ENCODE assay signal across 16 cellular contexts in genomic region chr17:80274317-80274716, GRCh38. TPM values are rescaled to one million over a fixed set of nuclear protein-coding genes. Genes with fewer than 3 reads are reported as not detected.
DNase-seq lines count a peak whose midpoint lies in the region; ATAC-seq, FAIRE-seq and TF ChIP-seq lines count a peak whose summit lies in the region.
"Had no signal": no experiment of that assay in that cellular context is flagged by ENCODE, and none has a peak within 500 bp of the region (broad histone marks: within the 10 kb centered on the region; RNA-seq: fewer than 3 reads in every experiment).

No MANE protein-coding gene starts in this region.

- POLR2A ChIA-PET in K562 (lab: Yijun Ruan, JAX): interaction anchor here (0.6 kb wide), 1 partner anchor 242 kb away, joined by 3 read pairs; no protein-coding TSS in a partner anchor

- no peaks in the 10 kb centered on the region for H3K9me1 ChIP-seq in K562 (ENCODE audit: control insufficient read depth, insufficient read depth, low read length)

- no peaks in the 10 kb centered on the region for H3K27me3 ChIP-seq in K562 (ENCODE audit: control insufficient read depth in 2 of 2, insufficient read depth in 2 of 2, low read length in 2 of 2)
- H3K27me3 ChIP-seq in parathyroid adenoma (ENCODE audit: control insufficient read depth, insufficient read depth, low read length): no peaks in the 10 kb centered on the region
- no peaks in the 10 kb centered on the region for H3K27me3 ChIP-seq in foreskin keratinocyte
- H3K27me3 ChIP-seq: brain microvascular endothelial cell had no signal

- FAIRE-seq in K562 (lab: Jason Lieb, UNC): no peak
- FAIRE-seq: D721Med had no signal

- TF ChIP-seq CTCF in K562 (IDR thresholded peaks at IDR 0.05 in 2 of 3, conservative IDR thresholded peaks at IDR 0.05 in 1 of 3; ENCODE audit: insufficient read depth in 2 of 3, low read depth in 1 of 3, low read length in 3 of 3) (no peak), parathyroid adenoma (IDR thresholded peaks at IDR 0.05) (no peak), foreskin keratinocyte (conservative IDR thresholded peaks at IDR 0.05) (no peak)

- intact Hi-C loops in K562 (cut with micrococcal nuclease): no loop called here

- H3K9me3 ChIP-seq in K562 (replicated peaks; ENCODE audit: control insufficient read depth, insufficient read depth, low read depth, low read length): no peaks in the 10 kb centered on the region
- no peaks in the 10 kb centered on the region for H3K9me3 ChIP-seq in parathyroid adenoma (ENCODE audit: control insufficient read depth, low read length)
- H3K9me3 ChIP-seq: prostate gland had no signal

- H3K4me1 ChIP-seq in K562 (replicated peaks in 1 of 2; ENCODE audit: control insufficient read depth in 2 of 2, insufficient read depth in 2 of 2, low read length in 2 of 2): peaks cover 0 to 18% of the 10 kb centered on the region in 2 experiments; a peak in 2 of 5 replicates
- peaks cover 49% of the 10 kb centered on the region for H3K4me1 ChIP-seq in parathyroid adenoma
- H3K4me1 ChIP-seq in foreskin keratinocyte: no peaks in the 10 kb centered on the region
- H3K4me1 ChIP-seq: prostate gland had no signal

- H3K27me3 Mint-ChIP-seq in activated CD8-positive, alpha-beta memory T cell treated with anti-CD3 and anti-CD28 coated beads, Interleukin-2, amount 10 ng/mL, durations not matched to agents 7 days and 5 days: no peaks in the 10 kb centered on the region

- H3K79me2 ChIP-seq in K562 (ENCODE audit: control insufficient read depth, insufficient read depth, low read length) (no peaks in the 10 kb centered on the region), parathyroid adenoma (peaks cover 29% of the 10 kb centered on the region)

- H3K9ac ChIP-seq in K562 (ENCODE audit: insufficient read depth in 1 of 2, low read depth in 2 of 2, low read length in 2 of 2) (peak overlapping the region in 1 of 2 experiments; percentile 7; a peak in 1 of 4 replicates), parathyroid adenoma (no peak overlapping the region)

- TF ChIP-seq POLR2A in K562 (conservative IDR thresholded peaks at IDR 0.05): no peak

- no peak for DNase-seq in activated CD8-positive, alpha-beta memory T cell treated with anti-CD3 and anti-CD28 coated beads, Interleukin-2, amount 10 ng/mL, durations not matched to agents 7 days and 5 days
- DNase-seq in activated CD8-positive, alpha-beta memory T cell treated with anti-CD3 and anti-CD28 coated beads, Interleukin-2, amount 50 U/mL, for 48 hours: no peak
- DNase-seq in MV-4-11 (lab: John Stamatoyannopoulos, UW) (peak; percentile 8), K562 (ENCODE audit: extremely low read depth in 1 of 4, low spot score in 3 of 4) (no peak), foreskin keratinocyte (no peak), islet precursor cell (no peak)
- DNase-seq: brain microvascular endothelial cell; effector CD4-positive, alpha-beta T cell; GF-D8; NCI-H526; PC-9 had no signal

- H3K4me3 Mint-ChIP-seq in activated CD8-positive, alpha-beta memory T cell treated with anti-CD3 and anti-CD28 coated beads, Interleukin-2, amount 10 ng/mL, durations not matched to agents 7 days and 5 days: peak overlapping the region; percentile 26

- H2AFZ ChIP-seq in K562 (ENCODE audit: low read depth, low read length): no peak overlapping the region
- H2AFZ ChIP-seq in parathyroid adenoma: no peak overlapping the region
- H2AFZ ChIP-seq: PC-9 had no signal

- no peaks in the 10 kb centered on the region for H4K20me1 ChIP-seq in K562 (replicated peaks; ENCODE audit: control insufficient read depth, insufficient read depth, low read length)

- CTCF ChIA-PET in activated CD8-positive, alpha-beta memory T cell treated with anti-CD3 and anti-CD28 coated beads, Interleukin-2, amount 10 ng/mL, durations not matched to agents 7 days and 5 days (lab: Charles Lee): no interaction called here
- CTCF ChIA-PET in K562 (lab: Yijun Ruan, JAX; ENCODE audit: low intra/inter-chr PET ratio): no interaction called here

- peak overlapping the region; percentile 62 for H3K27ac Mint-ChIP-seq in activated CD8-positive, alpha-beta memory T cell treated with anti-CD3 and anti-CD28 coated beads, Interleukin-2, amount 10 ng/mL, durations not matched to agents 7 days and 5 days

- H3K4me1 Mint-ChIP-seq in activated CD8-positive, alpha-beta memory T cell treated with anti-CD3 and anti-CD28 coated beads, Interleukin-2, amount 10 ng/mL, durations not matched to agents 7 days and 5 days: peaks cover 40% of the 10 kb centered on the region

- TF ChIP-seq EP300 in K562 (IDR thresholded peaks at IDR 0.05; ENCODE audit: low read length): no peak

- ATAC-seq in activated CD8-positive, alpha-beta memory T cell treated with anti-CD3 and anti-CD28 coated beads, Interleukin-2, amount 10 ng/mL, durations not matched to agents 7 days and 5 days: no peak
- ATAC-seq in K562: no peak
- no peak for ATAC-seq in HG02798 (IDR thresholded peaks at IDR 0.05; ENCODE audit: poor library complexity, unreplicated experiment)
- ATAC-seq in foreskin keratinocyte: no peak
- ATAC-seq: HCT116 had no signal

- no peak overlapping the region for H3K4me2 ChIP-seq in K562 (ENCODE audit: insufficient read depth, low read length)
- peak overlapping the region; percentile 39 for H3K4me2 ChIP-seq in parathyroid adenoma (ENCODE audit: low read length)
- H3K4me2 ChIP-seq: PC-9 had no signal

- H3K36me3 ChIP-seq in K562 (ENCODE audit: control insufficient read depth, insufficient read depth, low read length): peaks cover 5% of the 10 kb centered on the region; the same call in 2 of the 3 replicates
- no peaks in the 10 kb centered on the region for H3K36me3 ChIP-seq in parathyroid adenoma (ENCODE audit: control insufficient read depth, insufficient read depth, low read length)
- H3K36me3 ChIP-seq: prostate gland had no signal

- H3K27ac ChIP-seq in K562 (ENCODE audit: extremely low read depth, low read depth, low read length): 0 out of 3 replicates have a peak overlapping the region, but pooled peaks have one; percentile 40
- peak overlapping the region; percentile 43 for H3K27ac ChIP-seq in parathyroid adenoma
- H3K27ac ChIP-seq in foreskin keratinocyte: no peak overlapping the region
- H3K27ac ChIP-seq: brain microvascular endothelial cell, PC-9, prostate gland had no signal

- peaks cover 50% of the 10 kb centered on the region for H3K36me3 Mint-ChIP-seq in activated CD8-positive, alpha-beta memory T cell treated with anti-CD3 and anti-CD28 coated beads, Interleukin-2, amount 10 ng/mL, durations not matched to agents 7 days and 5 days

- whole genome bisulfite sequencing in K562 (ENCODE audit: insufficient coverage, low coverage, missing lambda C conversion rate): 80% methylated on average over 8 of the region's 9 CpGs

- in situ Hi-C loops in K562 (cut with MboI): no loop called here

- no TSS peak for BruUV-seq in K562 (replicated peaks; lab: Mats Ljungman, UMichigan)

- H3K4me3 ChIP-seq in K562 (no peak overlapping the region), parathyroid adenoma (ENCODE audit: low read depth, low read length) (no peak overlapping the region)
- H3K4me3 ChIP-seq: PC-9, prostate gland had no signal

- no peaks in the 10 kb centered on the region for H3K9me3 Mint-ChIP-seq in activated CD8-positive, alpha-beta memory T cell treated with anti-CD3 and anti-CD28 coated beads, Interleukin-2, amount 10 ng/mL, durations not matched to agents 7 days and 5 days (ENCODE audit: low read depth)

- no peak for TF ChIP-seq RAD21 in K562 (CRISPR knock-in tag; conservative IDR thresholded peaks at IDR 0.05 in 1 of 2, IDR thresholded peaks at IDR 0.05 in 1 of 2)

RNA-seq across cellular contexts. Expression of gene RNF213, which starts 13.7 kb away (rescaled TPM):
- total RNA-seq in activated CD8-positive, alpha-beta memory T cell treated with anti-CD3 and anti-CD28 coated beads, Interleukin-2, amount 10 ng/mL, durations not matched to agents 7 days and 5 days: 1,000 to 10,000 TPM in 1 of 2 experiments, 100 to 1,000 TPM in 1; 597 to 1,208 TPM
- 548 and 579 TPM in 2 replicates for total RNA-seq in K562 (2011; cell fraction: chromatin; rRNA removed; ENCODE audit: low replicate concordance)
- total RNA-seq in K562 (2011; cell fraction: nucleolus; rRNA removed): 219 and 226 TPM in 2 replicates
- 260 and 263 TPM in 2 replicates for total RNA-seq in K562 (2011; cell fraction: nucleoplasm; rRNA removed)
- total RNA-seq in K562 (2014; rRNA removed) (13.2 and 17.1 TPM in 2 replicates), K562 (2014; rRNA removed; fragmentation: Illumina TruSeq; extraction: Trizol) (19.8 and 20.9 TPM in 2 replicates), K562 (2015; rRNA removed; fragmentation: Illumina TruSeq; extraction: Trizol) (17.8 and 17.9 TPM in 2 replicates), K562 (2021) (33.6 and 34.3 TPM in 2 replicates), foreskin keratinocyte (51.1 and 60.1 TPM in 2 replicates)
- polyA plus RNA-seq in K562 (2011; rRNA removed) (26.7 and 36.2 TPM in 2 replicates), K562 (2014; fragmentation: Illumina TruSeq; extraction: Trizol) (24.2 and 26.9 TPM in 2 replicates), K562 (2014; fragmentation: Nextera tagmentation; extraction: Ambion mirVana) (1 to 10 TPM; 5.3 to 7.1 TPM), K562 (2014; rRNA removed) (15.9 and 20.1 TPM in 2 replicates), foreskin keratinocyte (15.4 and 15.8 TPM in 2 replicates)
- 14.1 and 15.8 TPM in 2 replicates for polyA plus RNA-seq in K562 (2011; cell fraction: cytosol; rRNA removed)
- 220 and 234 TPM in 2 replicates for polyA plus RNA-seq in K562 (2011; cell fraction: nucleus; rRNA removed)
- 27.2 and 54.8 TPM in 2 replicates for polyA plus RNA-seq in K562 (2012)
- 58.3 and 80.5 TPM in 2 replicates for polyA minus RNA-seq in K562 (2011; rRNA and poly(A)+ RNA removed)
- 48.1 and 56.1 TPM in 2 replicates for polyA minus RNA-seq in K562 (2011; cell fraction: cytosol; rRNA and poly(A)+ RNA removed)
- polyA minus RNA-seq in K562 (2011; cell fraction: nucleus; rRNA and poly(A)+ RNA removed): 71.6 and 112 TPM in 2 replicates

RNA-seq across cellular contexts. Expression of gene SLC26A11, which starts 54.1 kb away (rescaled TPM):
- 1 to 10 TPM; 4.3 to 8.6 TPM for total RNA-seq in activated CD8-positive, alpha-beta memory T cell treated with anti-CD3 and anti-CD28 coated beads, Interleukin-2, amount 10 ng/mL, durations not matched to agents 7 days and 5 days
- total RNA-seq in K562 (2011; cell fraction: chromatin; rRNA removed; ENCODE audit: low replicate concordance): 8.5 and 21.1 TPM in 2 replicates
- 13.3 and 15.8 TPM in 2 replicates for total RNA-seq in K562 (2011; cell fraction: nucleolus; rRNA removed)
- total RNA-seq in K562 (2011; cell fraction: nucleoplasm; rRNA removed): 6.9 and 13.1 TPM in 2 replicates
- total RNA-seq in K562 (2014; rRNA removed) (1.5 and 3.4 TPM in 2 replicates), K562 (2014; rRNA removed; fragmentation: Illumina TruSeq; extraction: Trizol) (0.38 and 0.91 TPM in 2 replicates), K562 (2015; rRNA removed; fragmentation: Illumina TruSeq; extraction: Trizol) (1.0 and 1.4 TPM in 2 replicates), K562 (2021) (3.1 and 4.0 TPM in 2 replicates), foreskin keratinocyte (3.3 and 3.9 TPM in 2 replicates)
- polyA plus RNA-seq in K562 (2011; rRNA removed) (0.52 and 0.53 TPM in 2 replicates), K562 (2014; fragmentation: Illumina TruSeq; extraction: Trizol) (1.4 and 1.9 TPM in 2 replicates), K562 (2014; fragmentation: Nextera tagmentation; extraction: Ambion mirVana) (under 1 TPM in 1 of 2 experiments, not detected in 1; 0.06 TPM), K562 (2014; rRNA removed) (2.8 and 4.2 TPM in 2 replicates), foreskin keratinocyte (2.5 and 3.4 TPM in 2 replicates)
- 0.43 and 1.2 TPM in 2 replicates for polyA plus RNA-seq in K562 (2011; cell fraction: cytosol; rRNA removed)
- polyA plus RNA-seq in K562 (2011; cell fraction: nucleus; rRNA removed): 4.1 and 8.1 TPM in 2 replicates
- polyA plus RNA-seq in K562 (2012): 2.7 and 5.4 TPM in 2 replicates
- 0.46 TPM in 1 of 2 replicates, not detected in the other for polyA minus RNA-seq in K562 (2011; rRNA and poly(A)+ RNA removed)
- polyA minus RNA-seq in K562 (2011; cell fraction: cytosol; rRNA and poly(A)+ RNA removed): 0.57 and 1.9 TPM in 2 replicates
- polyA minus RNA-seq in K562 (2011; cell fraction: nucleus; rRNA and poly(A)+ RNA removed): 1.2 and 2.0 TPM in 2 replicates

RNA-seq across cellular contexts. Expression of gene SGSH, which starts 54.2 kb away (rescaled TPM):
- total RNA-seq in activated CD8-positive, alpha-beta memory T cell treated with anti-CD3 and anti-CD28 coated beads, Interleukin-2, amount 10 ng/mL, durations not matched to agents 7 days and 5 days: 10 to 100 TPM; 15.4 to 22.1 TPM
- total RNA-seq in K562 (2011; cell fraction: chromatin; rRNA removed; ENCODE audit: low replicate concordance): 47.4 and 72.7 TPM in 2 replicates
- 43.5 and 52.4 TPM in 2 replicates for total RNA-seq in K562 (2011; cell fraction: nucleolus; rRNA removed)
- total RNA-seq in K562 (2011; cell fraction: nucleoplasm; rRNA removed): 40.5 and 41.1 TPM in 2 replicates
- 5.1 and 7.3 TPM in 2 replicates for total RNA-seq in K562 (2014; rRNA removed)
- total RNA-seq in K562 (2014; rRNA removed; fragmentation: Illumina TruSeq; extraction: Trizol): 2.5 and 2.6 TPM in 2 replicates
- 4.6 and 4.9 TPM in 2 replicates for total RNA-seq in K562 (2015; rRNA removed; fragmentation: Illumina TruSeq; extraction: Trizol)
- total RNA-seq in K562 (2021): 11.8 and 15.7 TPM in 2 replicates
- polyA plus RNA-seq in K562 (2011; rRNA removed): 2.5 and 4.8 TPM in 2 replicates
- polyA plus RNA-seq in K562 (2011; cell fraction: cytosol; rRNA removed): 3.7 and 4.2 TPM in 2 replicates
- polyA plus RNA-seq in K562 (2011; cell fraction: nucleus; rRNA removed): 19.2 and 29.1 TPM in 2 replicates
- 13.7 and 21.2 TPM in 2 replicates for polyA plus RNA-seq in K562 (2012)
- 6.3 and 11.2 TPM in 2 replicates for polyA plus RNA-seq in K562 (2014; fragmentation: Illumina TruSeq; extraction: Trizol)
- polyA plus RNA-seq in K562 (2014; fragmentation: Nextera tagmentation; extraction: Ambion mirVana): under 1 TPM; 0.25 to 0.31 TPM
- 8.2 and 9.8 TPM in 2 replicates for polyA plus RNA-seq in K562 (2014; rRNA removed)
- polyA minus RNA-seq in K562 (2011; rRNA and poly(A)+ RNA removed): 2.6 TPM in 2 replicates
- polyA minus RNA-seq in K562 (2011; cell fraction: cytosol; rRNA and poly(A)+ RNA removed): 4.5 and 6.9 TPM in 2 replicates
- polyA minus RNA-seq in K562 (2011; cell fraction: nucleus; rRNA and poly(A)+ RNA removed): 3.4 and 6.3 TPM in 2 replicates
- total RNA-seq in foreskin keratinocyte: 10.3 and 11.8 TPM in 2 replicates
- polyA plus RNA-seq in foreskin keratinocyte: 12.4 and 13.0 TPM in 2 replicates
